19 cellular contexts compared by ENCODE assay signal in genomic region chr10:19579841-19580240, GRCh38.
"Had no signal": no experiment of that assay in that cellular context is flagged by ENCODE, and none has a peak within 500 bp of the region (broad histone marks: within the 10 kb centered on the region; RNA-seq: fewer than 3 reads in every experiment).

No MANE protein-coding gene starts in this region.

- H3K36me3 Mint-ChIP-seq: natural killer cell had no signal

- H3K4me1 Mint-ChIP-seq: natural killer cell, neural crest cell had no signal

- H3K4me1 ChIP-seq: lower lobe of right lung, parathyroid adenoma, right lobe of liver, stomach, thyroid gland had no signal

- H3K4me3 Mint-ChIP-seq: natural killer cell, neural crest cell had no signal

- H3K9ac ChIP-seq: parathyroid adenoma had no signal

- H3K9me3 ChIP-seq: lower lobe of right lung, neutrophil, right lobe of liver, stomach, thyroid gland had no signal

- H3K36me3 ChIP-seq: lower lobe of right lung, neutrophil, right lobe of liver, stomach, thyroid gland had no signal

- H3K27ac Mint-ChIP-seq: natural killer cell, progenitor cell of endocrine pancreas had no signal

- H3K27me3 ChIP-seq: neutrophil, right lobe of liver, stomach, thyroid gland had no signal

- H3K27me3 Mint-ChIP-seq: progenitor cell of endocrine pancreas had no signal

- DNase-seq: cerebellar nuclear complex; cortex of kidney; left ventricle myocardium superior; lower lobe of right lung; natural killer cell; right lobe of liver; stimulated activated CD4-positive, alpha-beta T cell treated with anti-CD3 and anti-CD28 coated beads, Interleukin-12 subunit alpha, Interleukin-12 subunit beta, amount 100 ng/mL, for 4 hours; stimulated activated CD4-positive, alpha-beta T cell treated with anti-CD3 and anti-CD28 coated beads, Interleukin-1b, Interleukin-23, amount 100 ng/mL, for 48 hours; stimulated activated CD4-positive, alpha-beta T cell treated with anti-CD3 and anti-CD28 coated beads, Interleukin-4, amount 100 ng/mL, for 1 hour; stimulated activated CD8-positive, alpha-beta memory T cell treated with anti-CD3 and anti-CD28 coated beads, Interleukin-4, amount 100 ng/mL, for 48 hours; stimulated activated naive CD4-positive, alpha-beta T cell; stomach; thyroid gland; trophoblast cell had no signal

- H3K4me3 ChIP-seq: lower lobe of right lung, right lobe of liver, smooth muscle cell, stomach, thyroid gland had no signal

- H3K27ac ChIP-seq: lower lobe of right lung, neutrophil, parathyroid adenoma, right lobe of liver, stomach, thyroid gland had no signal

- ATAC-seq: left ventricle myocardium superior, lower lobe of right lung, natural killer cell, right lobe of liver had no signal
